Comparison of ENCODE assay signal across 1 cellular context in genomic region chr6:135054575-135055498, GRCh38.
TF ChIP-seq lines count a peak whose summit lies in the region.

HBS1L (minus strand) TSS chr6:135054822; CDS start chr6:135054691, 131 bp downstream.

TF ChIP-seq in HepG2, 621 proteins besides CTCF, POLR2A, EP300 and RAD21 (continued from another document and continues in another):
- TF ChIP-seq, protein P1, sequence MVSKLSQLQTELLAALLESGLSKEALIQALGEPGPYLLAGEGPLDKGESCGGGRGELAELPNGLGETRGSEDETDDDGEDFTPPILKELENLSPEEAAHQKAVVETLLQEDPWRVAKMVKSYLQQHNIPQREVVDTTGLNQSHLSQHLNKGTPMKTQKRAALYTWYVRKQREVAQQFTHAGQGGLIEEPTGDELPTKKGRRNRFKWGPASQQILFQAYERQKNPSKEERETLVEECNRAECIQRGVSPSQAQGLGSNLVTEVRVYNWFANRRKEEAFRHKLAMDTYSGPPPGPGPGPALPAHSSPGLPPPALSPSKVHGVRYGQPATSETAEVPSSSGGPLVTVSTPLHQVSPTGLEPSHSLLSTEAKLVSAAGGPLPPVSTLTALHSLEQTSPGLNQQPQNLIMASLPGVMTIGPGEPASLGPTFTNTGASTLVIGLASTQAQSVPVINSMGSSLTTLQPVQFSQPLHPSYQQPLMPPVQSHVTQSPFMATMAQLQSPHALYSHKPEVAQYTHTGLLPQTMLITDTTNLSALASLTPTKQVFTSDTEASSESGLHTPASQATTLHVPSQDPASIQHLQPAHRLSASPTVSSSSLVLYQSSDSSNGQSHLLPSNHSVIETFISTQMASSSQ (IDR thresholded peaks at IDR 0.05; ENCODE audit: low read depth): peak; percentile 52; the same call in 1 of the 2 replicates
- TF ChIP-seq, protein P1 (CRISPR knock-in tag; IDR thresholded peaks at IDR 0.05; ENCODE audit: borderline replicate concordance): peak; percentile 72; the same call in 1 of the 2 replicates
- TF ChIP-seq JUND (CRISPR knock-in tag; IDR thresholded peaks at IDR 0.05) (peak; percentile 46; the same call in 1 of the 2 replicates), E2F1 (CRISPR knock-in tag; IDR thresholded peaks at IDR 0.05) (peak; percentile 92), ZNF264 (CRISPR knock-in tag; IDR thresholded peaks at IDR 0.05) (no peak; the same call in 1 of the 2 replicates), DRAP1 (CRISPR knock-in tag; IDR thresholded peaks at IDR 0.05) (peak; percentile 94), ZNF816 (CRISPR knock-in tag; IDR thresholded peaks at IDR 0.05; ENCODE audit: borderline replicate concordance) (no peak), CC2D1A (CRISPR knock-in tag; IDR thresholded peaks at IDR 0.05) (no peak), NFE2 (CRISPR knock-in tag; IDR thresholded peaks at IDR 0.05) (no peak), ZNF691 (CRISPR knock-in tag; IDR thresholded peaks at IDR 0.05; ENCODE audit: borderline replicate concordance, low read depth) (peak; percentile 67; the same call in 1 of the 2 replicates), NONO (IDR thresholded peaks at IDR 0.05) (no peak), NONO (CRISPR knock-in tag; conservative IDR thresholded peaks at IDR 0.05) (peak; percentile 96), ZNF703 (CRISPR knock-in tag; IDR thresholded peaks at IDR 0.05; ENCODE audit: borderline replicate concordance) (0 out of 2 replicates have a peak, but pooled peaks have one; percentile 9), MLLT10 (CRISPR knock-in tag; IDR thresholded peaks at IDR 0.05) (no peak), WIZ (CRISPR knock-in tag; IDR thresholded peaks at IDR 0.05) (peak; percentile 92; the same call in 1 of the 2 replicates), NR2F1 (CRISPR knock-in tag; IDR thresholded peaks at IDR 0.05) (0 out of 4 replicates have a peak, but pooled peaks of 1 of the 2 experiments have one; percentile 17), ZNF232 (CRISPR knock-in tag; IDR thresholded peaks at IDR 0.05; ENCODE audit: borderline replicate concordance) (no peak; the same call in 1 of the 2 replicates), ZBTB8A (CRISPR knock-in tag; IDR thresholded peaks at IDR 0.05; ENCODE audit: borderline replicate concordance, low read depth) (no peak), ISL2 (CRISPR knock-in tag; IDR thresholded peaks at IDR 0.05) (peak; percentile 63; the same call in 1 of the 2 replicates), ZZZ3 (CRISPR knock-in tag; IDR thresholded peaks at IDR 0.05; ENCODE audit: borderline replicate concordance) (peak; percentile 95; the same call in 1 of the 2 replicates), IKZF4 (CRISPR knock-in tag; IDR thresholded peaks at IDR 0.05; ENCODE audit: borderline replicate concordance, low read depth, not compliant biosample characterization) (peak; percentile 51), HDAC1 (CRISPR knock-in tag; IDR thresholded peaks at IDR 0.05) (peak; percentile 90), FOSL1 (CRISPR knock-in tag; IDR thresholded peaks at IDR 0.05; ENCODE audit: borderline replicate concordance) (no peak), NR2C2 (CRISPR knock-in tag; IDR thresholded peaks at IDR 0.05; ENCODE audit: borderline replicate concordance) (peak; percentile 94), CHD4 (IDR thresholded peaks at IDR 0.05; ENCODE audit: borderline replicate concordance, low read length) (0 out of 2 replicates have a peak, but pooled peaks have one; percentile 81), ZNF550 (CRISPR knock-in tag; IDR thresholded peaks at IDR 0.05; ENCODE audit: borderline replicate concordance) (0 out of 2 replicates have a peak, but pooled peaks have one; percentile 29), ZNF556 (CRISPR knock-in tag; IDR thresholded peaks at IDR 0.05; ENCODE audit: borderline replicate concordance) (peak; percentile 73), ZSCAN12 (CRISPR knock-in tag; IDR thresholded peaks at IDR 0.05) (peak; percentile 78), MEF2D (CRISPR knock-in tag; IDR thresholded peaks at IDR 0.05) (peak; percentile 77), ASH2L (IDR thresholded peaks at IDR 0.05; ENCODE audit: insufficient read length, low read depth, low read length) (peak; percentile 92)
- TF ChIP-seq, protein P2, sequence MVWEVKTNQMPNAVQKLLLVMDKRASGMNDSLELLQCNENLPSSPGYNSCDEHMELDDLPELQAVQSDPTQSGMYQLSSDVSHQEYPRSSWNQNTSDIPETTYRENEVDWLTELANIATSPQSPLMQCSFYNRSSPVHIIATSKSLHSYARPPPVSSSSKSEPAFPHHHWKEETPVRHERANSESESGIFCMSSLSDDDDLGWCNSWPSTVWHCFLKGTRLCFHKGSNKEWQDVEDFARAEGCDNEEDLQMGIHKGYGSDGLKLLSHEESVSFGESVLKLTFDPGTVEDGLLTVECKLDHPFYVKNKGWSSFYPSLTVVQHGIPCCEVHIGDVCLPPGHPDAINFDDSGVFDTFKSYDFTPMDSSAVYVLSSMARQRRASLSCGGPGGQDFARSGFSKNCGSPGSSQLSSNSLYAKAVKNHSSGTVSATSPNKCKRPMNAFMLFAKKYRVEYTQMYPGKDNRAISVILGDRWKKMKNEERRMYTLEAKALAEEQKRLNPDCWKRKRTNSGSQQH (CRISPR knock-in tag; IDR thresholded peaks at IDR 0.05; ENCODE audit: low read depth): no peak
- TF ChIP-seq, protein P3, sequence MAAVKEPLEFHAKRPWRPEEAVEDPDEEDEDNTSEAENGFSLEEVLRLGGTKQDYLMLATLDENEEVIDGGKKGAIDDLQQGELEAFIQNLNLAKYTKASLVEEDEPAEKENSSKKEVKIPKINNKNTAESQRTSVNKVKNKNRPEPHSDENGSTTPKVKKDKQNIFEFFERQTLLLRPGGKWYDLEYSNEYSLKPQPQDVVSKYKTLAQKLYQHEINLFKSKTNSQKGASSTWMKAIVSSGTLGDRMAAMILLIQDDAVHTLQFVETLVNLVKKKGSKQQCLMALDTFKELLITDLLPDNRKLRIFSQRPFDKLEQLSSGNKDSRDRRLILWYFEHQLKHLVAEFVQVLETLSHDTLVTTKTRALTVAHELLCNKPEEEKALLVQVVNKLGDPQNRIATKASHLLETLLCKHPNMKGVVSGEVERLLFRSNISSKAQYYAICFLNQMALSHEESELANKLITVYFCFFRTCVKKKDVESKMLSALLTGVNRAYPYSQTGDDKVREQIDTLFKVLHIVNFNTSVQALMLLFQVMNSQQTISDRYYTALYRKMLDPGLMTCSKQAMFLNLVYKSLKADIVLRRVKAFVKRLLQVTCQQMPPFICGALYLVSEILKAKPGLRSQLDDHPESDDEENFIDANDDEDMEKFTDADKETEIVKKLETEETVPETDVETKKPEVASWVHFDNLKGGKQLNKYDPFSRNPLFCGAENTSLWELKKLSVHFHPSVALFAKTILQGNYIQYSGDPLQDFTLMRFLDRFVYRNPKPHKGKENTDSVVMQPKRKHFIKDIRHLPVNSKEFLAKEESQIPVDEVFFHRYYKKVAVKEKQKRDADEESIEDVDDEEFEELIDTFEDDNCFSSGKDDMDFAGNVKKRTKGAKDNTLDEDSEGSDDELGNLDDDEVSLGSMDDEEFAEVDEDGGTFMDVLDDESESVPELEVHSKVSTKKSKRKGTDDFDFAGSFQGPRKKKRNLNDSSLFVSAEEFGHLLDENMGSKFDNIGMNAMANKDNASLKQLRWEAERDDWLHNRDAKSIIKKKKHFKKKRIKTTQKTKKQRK (IDR thresholded peaks at IDR 0.05; ENCODE audit: low read length): no peak
- TF ChIP-seq, protein P4, sequence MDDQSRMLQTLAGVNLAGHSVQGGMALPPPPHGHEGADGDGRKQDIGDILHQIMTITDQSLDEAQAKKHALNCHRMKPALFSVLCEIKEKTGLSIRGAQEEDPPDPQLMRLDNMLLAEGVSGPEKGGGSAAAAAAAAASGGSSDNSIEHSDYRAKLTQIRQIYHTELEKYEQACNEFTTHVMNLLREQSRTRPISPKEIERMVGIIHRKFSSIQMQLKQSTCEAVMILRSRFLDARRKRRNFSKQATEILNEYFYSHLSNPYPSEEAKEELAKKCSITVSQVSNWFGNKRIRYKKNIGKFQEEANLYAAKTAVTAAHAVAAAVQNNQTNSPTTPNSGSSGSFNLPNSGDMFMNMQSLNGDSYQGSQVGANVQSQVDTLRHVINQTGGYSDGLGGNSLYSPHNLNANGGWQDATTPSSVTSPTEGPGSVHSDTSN (CRISPR knock-in tag; IDR thresholded peaks at IDR 0.05; ENCODE audit: borderline replicate concordance): no peak
- TF ChIP-seq, protein P5, sequence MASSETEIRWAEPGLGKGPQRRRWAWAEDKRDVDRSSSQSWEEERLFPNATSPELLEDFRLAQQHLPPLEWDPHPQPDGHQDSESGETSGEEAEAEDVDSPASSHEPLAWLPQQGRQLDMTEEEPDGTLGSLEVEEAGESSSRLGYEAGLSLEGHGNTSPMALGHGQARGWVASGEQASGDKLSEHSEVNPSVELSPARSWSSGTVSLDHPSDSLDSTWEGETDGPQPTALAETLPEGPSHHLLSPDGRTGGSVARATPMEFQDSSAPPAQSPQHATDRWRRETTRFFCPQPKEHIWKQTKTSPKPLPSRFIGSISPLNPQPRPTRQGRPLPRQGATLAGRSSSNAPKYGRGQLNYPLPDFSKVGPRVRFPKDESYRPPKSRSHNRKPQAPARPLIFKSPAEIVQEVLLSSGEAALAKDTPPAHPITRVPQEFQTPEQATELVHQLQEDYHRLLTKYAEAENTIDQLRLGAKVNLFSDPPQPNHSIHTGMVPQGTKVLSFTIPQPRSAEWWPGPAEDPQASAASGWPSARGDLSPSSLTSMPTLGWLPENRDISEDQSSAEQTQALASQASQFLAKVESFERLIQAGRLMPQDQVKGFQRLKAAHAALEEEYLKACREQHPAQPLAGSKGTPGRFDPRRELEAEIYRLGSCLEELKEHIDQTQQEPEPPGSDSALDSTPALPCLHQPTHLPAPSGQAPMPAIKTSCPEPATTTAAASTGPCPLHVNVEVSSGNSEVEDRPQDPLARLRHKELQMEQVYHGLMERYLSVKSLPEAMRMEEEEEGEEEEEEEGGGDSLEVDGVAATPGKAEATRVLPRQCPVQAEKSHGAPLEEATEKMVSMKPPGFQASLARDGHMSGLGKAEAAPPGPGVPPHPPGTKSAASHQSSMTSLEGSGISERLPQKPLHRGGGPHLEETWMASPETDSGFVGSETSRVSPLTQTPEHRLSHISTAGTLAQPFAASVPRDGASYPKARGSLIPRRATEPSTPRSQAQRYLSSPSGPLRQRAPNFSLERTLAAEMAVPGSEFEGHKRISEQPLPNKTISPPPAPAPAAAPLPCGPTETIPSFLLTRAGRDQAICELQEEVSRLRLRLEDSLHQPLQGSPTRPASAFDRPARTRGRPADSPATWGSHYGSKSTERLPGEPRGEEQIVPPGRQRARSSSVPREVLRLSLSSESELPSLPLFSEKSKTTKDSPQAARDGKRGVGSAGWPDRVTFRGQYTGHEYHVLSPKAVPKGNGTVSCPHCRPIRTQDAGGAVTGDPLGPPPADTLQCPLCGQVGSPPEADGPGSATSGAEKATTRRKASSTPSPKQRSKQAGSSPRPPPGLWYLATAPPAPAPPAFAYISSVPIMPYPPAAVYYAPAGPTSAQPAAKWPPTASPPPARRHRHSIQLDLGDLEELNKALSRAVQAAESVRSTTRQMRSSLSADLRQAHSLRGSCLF (CRISPR knock-in tag; IDR thresholded peaks at IDR 0.05; ENCODE audit: borderline replicate concordance): 0 out of 2 replicates have a peak, but pooled peaks have one; percentile 73
